20 cellular contexts compared by ENCODE assay signal in the genomic region with DNA sequence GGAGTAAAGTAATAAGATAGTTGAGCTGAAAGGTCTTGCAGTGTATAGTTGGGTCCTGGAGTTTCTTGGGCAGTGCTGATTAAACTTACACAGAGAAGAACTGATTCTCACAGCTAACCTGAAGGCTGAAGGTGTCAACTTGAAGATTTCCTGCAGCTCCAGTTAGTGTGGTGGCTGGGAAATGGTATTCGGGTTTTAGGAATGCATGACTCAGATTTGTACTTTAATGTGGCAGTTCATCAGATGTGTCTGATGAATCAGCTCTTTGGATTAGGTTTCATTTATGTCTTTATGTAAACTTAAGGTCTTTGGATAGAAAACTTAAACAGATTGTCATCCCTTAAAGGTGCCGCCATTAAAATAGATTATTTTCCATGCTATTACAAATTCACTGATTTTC.
DNase-seq lines count a peak whose midpoint lies in the region; ATAC-seq, FAIRE-seq and TF ChIP-seq lines count a peak whose summit lies in the region.
"Had no signal": no experiment of that assay in that cellular context is flagged by ENCODE, and none has a peak within 500 bp of the region (broad histone marks: within the 10 kb centered on the region; RNA-seq: fewer than 3 reads in every experiment).

No MANE protein-coding gene starts in this region.

- ATAC-seq in HG03565 (IDR thresholded peaks at IDR 0.05; ENCODE audit: unreplicated experiment) (no peak), HG02973 (IDR thresholded peaks at IDR 0.05; ENCODE audit: unreplicated experiment) (no peak), GM21723 (IDR thresholded peaks at IDR 0.05; ENCODE audit: unreplicated experiment) (no peak)
- ATAC-seq: activated T-cell treated with anti-CD3 and anti-CD28 coated beads, Interleukin-2, amount 50 U/mL, for 4 hours; body of pancreas; effector memory CD8-positive, alpha-beta T cell; T-helper 17 cell had no signal

- H3K79me2 ChIP-seq in endothelial cell of umbilical vein (ENCODE audit: control insufficient read depth, insufficient read depth, low read length): no peaks in the 10 kb centered on the region

- H3K9me1 ChIP-seq in endothelial cell of umbilical vein (replicated peaks; ENCODE audit: control insufficient read depth, extremely low read depth, insufficient read depth, low read length): no peaks in the 10 kb centered on the region

- peak; percentile 81 for FAIRE-seq in endothelial cell of umbilical vein (lab: Jason Lieb, UNC)

- no peak for TF ChIP-seq CTCF in endothelial cell of umbilical vein (IDR thresholded peaks at IDR 0.05; ENCODE audit: extremely low read depth in 1 of 2, insufficient read depth in 1 of 2, low read depth in 1 of 2, low read length in 2 of 2)
- TF ChIP-seq CTCF in A673 (conservative IDR thresholded peaks at IDR 0.05; ENCODE audit: low read depth, low read length): no peak

- dilution Hi-C loops in endothelial cell of umbilical vein (cut with MboI; ENCODE audit: extremely low pct_ligation_motif_present, low sequenced_read_pairs): no loop called here

- DNase-seq in EL (peak; percentile 6), NCI-H226 (peak; percentile 55), endothelial cell of umbilical vein (ENCODE audit: low read depth, low spot score) (peak; percentile 40), kidney tubule cell (ENCODE audit: low spot score) (peak; percentile 75), A673 (ENCODE audit: low spot score) (no peak)
- DNase-seq: activated T-cell treated with anti-CD3 and anti-CD28 coated beads, Interleukin-2, amount 50 U/mL, for 4 hours; body of pancreas; C1 segment of cervical spinal cord; effector memory CD8-positive, alpha-beta T cell; GDM1; H7; NCI-H1105 treated with DMSO at 0.1 percent for 48 hours; OCI-M1; sigmoid colon; stimulated activated naive CD4-positive, alpha-beta T cell; T-helper 17 cell had no signal

- H3K4me3 ChIP-seq in endothelial cell of umbilical vein (replicated peaks in 1 of 3; ENCODE audit: insufficient read depth in 1 of 3, low read depth in 1 of 3, low read length in 3 of 3): no peak overlapping the region
- no peak overlapping the region for H3K4me3 ChIP-seq in A673 (ENCODE audit: low read depth, low read length, poor library complexity, severe bottlenecking)
- H3K4me3 ChIP-seq: body of pancreas, lung, sigmoid colon had no signal

- POLR2A ChIA-PET in endothelial cell of umbilical vein (lab: Charles Lee): no interaction called here
- POLR2A ChIA-PET in A673 (lab: Charles Lee; ENCODE audit: low non-redundant PET): no interaction called here

- H3K9ac ChIP-seq in endothelial cell of umbilical vein (replicated peaks; ENCODE audit: extremely low read depth, insufficient read depth, low read length): no peak overlapping the region

- H3K27me3 ChIP-seq in endothelial cell of umbilical vein (ENCODE audit: control insufficient read depth in 2 of 2, insufficient read depth in 2 of 2, low read length in 2 of 2) (no peaks in the 10 kb centered on the region), A673 (replicated peaks; ENCODE audit: insufficient read depth, low read depth, low read length, poor library complexity) (no peaks in the 10 kb centered on the region)
- H3K27me3 ChIP-seq: body of pancreas, sigmoid colon had no signal

- intact Hi-C loops in endothelial cell of umbilical vein (cut with micrococcal nuclease): no loop called here
- intact Hi-C loops in A673 (cut with micrococcal nuclease; ENCODE audit: unreplicated experiment): no loop called here

- TF ChIP-seq POLR2A in endothelial cell of umbilical vein (IDR thresholded peaks at IDR 0.05; ENCODE audit: low read depth, low read length): no peak

- CTCF ChIA-PET in endothelial cell of umbilical vein (lab: Charles Lee): no interaction called here
- CTCF ChIA-PET in A673 (lab: Charles Lee): no interaction called here

- H3K27ac ChIP-seq in endothelial cell of umbilical vein (ENCODE audit: insufficient read depth, low read depth, low read length) (no peak overlapping the region), A673 (ENCODE audit: low read depth, low read length, poor library complexity, severe bottlenecking) (no peak overlapping the region)
- H3K27ac ChIP-seq: body of pancreas, sigmoid colon had no signal

- H3K9me3 ChIP-seq in endothelial cell of umbilical vein (replicated peaks; ENCODE audit: control insufficient read depth, insufficient read depth, low read length) (no peaks in the 10 kb centered on the region), A673 (ENCODE audit: low read depth, low read length, poor library complexity, severe bottlenecking) (no peaks in the 10 kb centered on the region)
- H3K9me3 ChIP-seq: body of pancreas, sigmoid colon had no signal

- H3K4me1 ChIP-seq in endothelial cell of umbilical vein (ENCODE audit: control insufficient read depth, extremely low read depth, insufficient read depth, low read length) (peaks cover 5% of the 10 kb centered on the region), A673 (ENCODE audit: insufficient read depth, low read length, poor library complexity, severe bottlenecking) (no peaks in the 10 kb centered on the region)
- H3K4me1 ChIP-seq: body of pancreas, sigmoid colon had no signal

- H3K4me2 ChIP-seq in endothelial cell of umbilical vein (ENCODE audit: insufficient read depth, low read length): no peak overlapping the region

- H4K20me1 ChIP-seq in endothelial cell of umbilical vein (replicated peaks; ENCODE audit: control insufficient read depth, extremely low read depth, insufficient read depth, low read length): no peaks in the 10 kb centered on the region

- H2AFZ ChIP-seq in endothelial cell of umbilical vein (ENCODE audit: low read depth, low read length): no peak overlapping the region

- BruUV-seq in endothelial cell of umbilical vein (replicated peaks; lab: Mats Ljungman, UMichigan): no TSS peak
- no TSS peak for BruUV-seq in A673 (replicated peaks; lab: Mats Ljungman, UMichigan)

- no peaks in the 10 kb centered on the region for H3K36me3 ChIP-seq in endothelial cell of umbilical vein (ENCODE audit: control insufficient read depth in 2 of 2, extremely low read depth in 1 of 2, insufficient read depth in 2 of 2, low read length in 2 of 2)
- H3K36me3 ChIP-seq in A673 (ENCODE audit: insufficient read depth, low read length, poor library complexity, severe bottlenecking): no peaks in the 10 kb centered on the region
- H3K36me3 ChIP-seq: sigmoid colon had no signal

TF ChIP-seq in endothelial cell of umbilical vein, 7 proteins besides CTCF, POLR2A, EP300 and RAD21:
- TF ChIP-seq EZH2 (IDR thresholded peaks at IDR 0.05; ENCODE audit: borderline replicate concordance, low read depth, low read length, severe bottlenecking) (no peak), GATA2 (IDR thresholded peaks at IDR 0.05; ENCODE audit: insufficient read depth, insufficient read length, low read depth, low read length) (no peak), FOS (IDR thresholded peaks at IDR 0.05; ENCODE audit: borderline replicate concordance, insufficient read depth, low read length) (peak; percentile 52)
- TF ChIP-seq, protein P1, sequence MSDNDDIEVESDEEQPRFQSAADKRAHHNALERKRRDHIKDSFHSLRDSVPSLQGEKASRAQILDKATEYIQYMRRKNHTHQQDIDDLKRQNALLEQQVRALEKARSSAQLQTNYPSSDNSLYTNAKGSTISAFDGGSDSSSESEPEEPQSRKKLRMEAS (IDR thresholded peaks at IDR 0.05; ENCODE audit: insufficient read depth, insufficient read length): no peak
